Comparison of ENCODE assay signal across 35 cellular contexts in genomic region chr12:104164635-104165034, GRCh38.
"Had no signal": no experiment of that assay in that cellular context is flagged by ENCODE, and none has a peak within 500 bp of the region (broad histone marks: within the 10 kb centered on the region; RNA-seq: fewer than 3 reads in every experiment).

No MANE protein-coding gene starts in this region.

- H3K27me3 ChIP-seq: cardiac muscle cell, MG63 had no signal

- H3K4me3 ChIP-seq: cardiac muscle cell, MG63 had no signal

- ATAC-seq: activated CD8-positive, alpha-beta T cell treated with anti-CD3 and anti-CD28 coated beads for 36 hours; activated T-cell treated with anti-CD3 and anti-CD28 coated beads, Interleukin-2, amount 50 U/mL, for 72 hours; activated T-helper 17 cell treated with anti-CD3 and anti-CD28 coated beads, Interleukin-2, amount 50 U/mL, for 72 hours; PC-3 had no signal

- H3K36me3 ChIP-seq: cardiac muscle cell, MG63 had no signal

- H3K9me3 ChIP-seq: MG63 had no signal

- H3K27ac ChIP-seq: cardiac muscle cell, RWPE1, VCaP had no signal

- DNase-seq: activated CD4-positive, alpha-beta T cell treated with anti-CD3 and anti-CD28 coated beads, Interleukin-2, amount 10 ng/mL, durations not matched to agents 24 days and 14 days; activated CD4-positive, alpha-beta T cell treated with anti-CD3 and anti-CD28 coated beads, Interleukin-2, amount 50 U/mL, for 4 hours; activated CD4-positive, CD25-positive, alpha-beta regulatory T cell; activated CD8-positive, alpha-beta T cell treated with anti-CD3 and anti-CD28 coated beads for 36 hours; activated effector memory CD4-positive, alpha-beta T cell treated with anti-CD3 and anti-CD28 coated beads, Interleukin-2, amount 50 U/mL, for 16 hours; activated naive CD4-positive, alpha-beta T cell; activated naive CD4-positive, alpha-beta T cell treated with anti-CD3 and anti-CD28 coated beads, Interleukin-2, amount 50 U/mL, for 16 hours; activated naive CD8-positive, alpha-beta T cell treated with anti-CD3 and anti-CD28 coated beads for 36 hours; activated T-cell treated with anti-CD3 and anti-CD28 coated beads, Interleukin-2, amount 50 U/mL, for 1 hour; activated T-cell treated with anti-CD3 and anti-CD28 coated beads, Interleukin-2, amount 50 U/mL, for 72 hours; amniotic stem cell; aorta; Kasumi-1; KG1; MG63; NCI-H1048; NCI-H1105 treated with DMSO at 0.1 percent for 48 hours; NCI-H1436; NCI-H1694; NCI-H1930; NCI-H2081 treated with DMSO at 0.1 percent for 48 hours; NCI-H2171; NCI-H510A; NCI-H526; NCI-H748 treated with DMSO at 0.1 percent for 48 hours; PC-3; Right ventricle myocardium superior; SW 1271; T-helper 1 cell; T-helper 2 cell; T-helper 9 cell had no signal
